Comparison of ENCODE assay signal across 8 cellular contexts in the genomic region with DNA sequence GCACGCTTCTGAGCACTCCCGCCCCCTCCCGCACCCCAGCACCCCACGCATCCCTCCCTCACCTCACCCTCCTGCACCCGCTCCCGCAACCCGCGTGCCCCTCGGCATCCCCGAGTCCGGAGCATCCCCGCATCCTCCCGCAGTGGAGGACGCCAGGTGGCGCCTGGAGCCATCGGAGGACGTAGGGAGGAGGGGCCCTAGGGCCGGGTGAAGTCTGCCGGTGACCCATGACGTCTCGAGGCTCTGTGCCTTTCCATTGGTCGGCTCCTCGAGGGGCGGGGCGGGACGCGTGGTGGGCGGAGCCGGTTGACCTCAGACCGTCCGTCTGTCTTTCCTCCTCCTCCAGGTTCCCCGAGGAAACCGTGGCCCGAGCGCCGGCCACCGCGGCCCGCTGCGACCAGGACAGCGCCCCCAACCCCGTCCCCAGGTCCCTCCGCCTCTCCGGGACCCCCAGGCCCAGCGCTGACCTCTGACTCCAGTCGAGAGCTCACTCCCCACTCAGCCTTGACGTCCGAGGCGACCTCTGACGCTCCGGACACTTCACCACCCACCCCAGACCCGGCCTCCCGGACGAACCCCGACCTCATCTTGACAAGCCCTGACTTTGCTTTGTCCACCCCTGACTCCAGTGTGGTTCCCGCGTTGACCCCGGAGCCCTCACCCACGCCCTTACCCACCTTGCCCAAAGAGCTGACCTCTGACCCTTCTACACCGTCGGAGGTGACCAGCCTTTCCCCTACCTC. TPM values are rescaled to one million over a fixed set of nuclear protein-coding genes. Genes with fewer than 3 reads are reported as not detected.
DNase-seq lines count a peak whose midpoint lies in the region; ATAC-seq and TF ChIP-seq lines count a peak whose summit lies in the region.

No MANE protein-coding gene starts in this region.

- no peaks in the 10 kb centered on the region for H3K4me1 Mint-ChIP-seq in activated T-helper 17 cell treated with anti-CD3 and anti-CD28 coated beads, Interleukin-2, amount 50 U/mL, for 72 hours
- no peaks in the 10 kb centered on the region for H3K4me1 Mint-ChIP-seq in natural killer cell treated with Interleukin-12 subunit alpha and Interleukin-12 subunit beta and Interleukin-15 and Interleukin-18, amount 100 ng/mL, for 72 hours (ENCODE audit: low read depth in 2 of 2)

- peaks cover 5% of the 10 kb centered on the region for H3K27me3 Mint-ChIP-seq in activated T-helper 17 cell treated with anti-CD3 and anti-CD28 coated beads, Interleukin-2, amount 50 U/mL, for 72 hours
- peaks cover 4 to 8% of the 10 kb centered on the region in 2 donors for H3K27me3 Mint-ChIP-seq in natural killer cell treated with Interleukin-12 subunit alpha and Interleukin-12 subunit beta and Interleukin-15 and Interleukin-18, amount 100 ng/mL, for 72 hours

- H3K36me3 Mint-ChIP-seq in activated T-helper 17 cell treated with anti-CD3 and anti-CD28 coated beads, Interleukin-2, amount 50 U/mL, for 72 hours (ENCODE audit: low read depth), result no peaks in the 10 kb centered on the region
- no peaks in the 10 kb centered on the region for H3K36me3 Mint-ChIP-seq in natural killer cell treated with Interleukin-12 subunit alpha and Interleukin-12 subunit beta and Interleukin-15 and Interleukin-18, amount 100 ng/mL, for 72 hours

- H3K9me3 Mint-ChIP-seq in activated T-helper 17 cell treated with anti-CD3 and anti-CD28 coated beads, Interleukin-2, amount 50 U/mL, for 72 hours, result no peaks in the 10 kb centered on the region
- no peaks in the 10 kb centered on the region for H3K9me3 Mint-ChIP-seq in natural killer cell treated with Interleukin-12 subunit alpha and Interleukin-12 subunit beta and Interleukin-15 and Interleukin-18, amount 100 ng/mL, for 72 hours

- TF ChIP-seq CTCF in LNCAP (IDR thresholded peaks at IDR 0.05), result peak; percentile 80

- H3K4me3 Mint-ChIP-seq in activated T-helper 17 cell treated with anti-CD3 and anti-CD28 coated beads, Interleukin-2, amount 50 U/mL, for 72 hours, result peak overlapping the region; percentile 63
- peak overlapping the region; percentile 53 for H3K4me3 Mint-ChIP-seq in natural killer cell treated with Interleukin-12 subunit alpha and Interleukin-12 subunit beta and Interleukin-15 and Interleukin-18, amount 100 ng/mL, for 72 hours

- ATAC-seq in activated T-helper 17 cell treated with anti-CD3 and anti-CD28 coated beads, Interleukin-2, amount 50 U/mL, for 72 hours (replicated peaks), result peak; percentile 100
- ATAC-seq in natural killer cell treated with Interleukin-12 subunit alpha and Interleukin-12 subunit beta and Interleukin-15 and Interleukin-18, amount 100 ng/mL, for 72 hours, result peak; percentile 100

- DNase-seq in EH (ENCODE audit: low read depth) (peak; percentile 91), GOT3 (lab: John Stamatoyannopoulos, UW) (peak; percentile 85), RPMI7951 (ENCODE audit: low read depth) (peak; percentile 90), fibroblast of peridontal ligament (ENCODE audit: extremely low read depth) (peak; percentile 88)
- peak; percentile 94 for DNase-seq in natural killer cell treated with Interleukin-12 subunit alpha and Interleukin-12 subunit beta and Interleukin-15 and Interleukin-18, amount 100 ng/mL, for 72 hours (ENCODE audit: low spot score)
- DNase-seq in stimulated activated naive CD4-positive, alpha-beta T cell treated with Interleukin-2 at 50 U/mL for 16 hours (lab: John Stamatoyannopoulos, UW), result peak; percentile 83

- H3K27ac Mint-ChIP-seq in activated T-helper 17 cell treated with anti-CD3 and anti-CD28 coated beads, Interleukin-2, amount 50 U/mL, for 72 hours, result no peak overlapping the region
- H3K27ac Mint-ChIP-seq in natural killer cell treated with Interleukin-12 subunit alpha and Interleukin-12 subunit beta and Interleukin-15 and Interleukin-18, amount 100 ng/mL, for 72 hours, result peak overlapping the region in 1 of 2 donors; percentile 44

RNA-seq across cellular contexts. Expression of gene SBK2, which starts 19.9 kb away (rescaled TPM):
- total RNA-seq in RPMI7951 (2014; rRNA removed; shearing (Covaris generic)), result not detected in 2 replicates
- total RNA-seq in activated T-helper 17 cell treated with anti-CD3 and anti-CD28 coated beads, Interleukin-2, amount 50 U/mL, for 72 hours, result not detected
- total RNA-seq in natural killer cell treated with Interleukin-12 subunit alpha and Interleukin-12 subunit beta and Interleukin-15 and Interleukin-18, amount 100 ng/mL, for 72 hours, result not detected

RNA-seq across cellular contexts. Expression of gene SBK3, which starts 28.3 kb away (rescaled TPM):
- 0.24 TPM in 1 of 2 replicates, not detected in the other for total RNA-seq in RPMI7951 (2014; rRNA removed; shearing (Covaris generic))
- not detected for total RNA-seq in activated T-helper 17 cell treated with anti-CD3 and anti-CD28 coated beads, Interleukin-2, amount 50 U/mL, for 72 hours
- not detected for total RNA-seq in natural killer cell treated with Interleukin-12 subunit alpha and Interleukin-12 subunit beta and Interleukin-15 and Interleukin-18, amount 100 ng/mL, for 72 hours

RNA-seq across cellular contexts. Expression of gene SSC5D, which starts 28.8 kb away (rescaled TPM):
- total RNA-seq in RPMI7951 (2014; rRNA removed; shearing (Covaris generic)), result 3.2 and 3.6 TPM in 2 replicates
- under 1 TPM; 0.41 to 0.69 TPM for total RNA-seq in activated T-helper 17 cell treated with anti-CD3 and anti-CD28 coated beads, Interleukin-2, amount 50 U/mL, for 72 hours
- under 1 TPM in 1 of 2 donors, not detected in 1; 0.50 TPM for total RNA-seq in natural killer cell treated with Interleukin-12 subunit alpha and Interleukin-12 subunit beta and Interleukin-15 and Interleukin-18, amount 100 ng/mL, for 72 hours

RNA-seq across cellular contexts. Expression of gene NAT14, which starts 32.1 kb away (rescaled TPM):
- total RNA-seq in RPMI7951 (2014; rRNA removed; shearing (Covaris generic)), result 18.5 and 25.3 TPM in 2 replicates
- 10 to 100 TPM in 1 of 2 donors, 1 to 10 TPM in 1; 7.1 to 12.3 TPM for total RNA-seq in activated T-helper 17 cell treated with anti-CD3 and anti-CD28 coated beads, Interleukin-2, amount 50 U/mL, for 72 hours
- 10 to 100 TPM in 1 of 2 donors, 1 to 10 TPM in 1; 6.1 to 14.0 TPM for total RNA-seq in natural killer cell treated with Interleukin-12 subunit alpha and Interleukin-12 subunit beta and Interleukin-15 and Interleukin-18, amount 100 ng/mL, for 72 hours

RNA-seq across cellular contexts. Expression of gene ZNF628, which starts 40.6 kb away (rescaled TPM):
- 3.1 and 5.3 TPM in 2 replicates for total RNA-seq in RPMI7951 (2014; rRNA removed; shearing (Covaris generic))
- total RNA-seq in activated T-helper 17 cell treated with anti-CD3 and anti-CD28 coated beads, Interleukin-2, amount 50 U/mL, for 72 hours, result 10 to 100 TPM; 11.1 to 11.3 TPM
- total RNA-seq in natural killer cell treated with Interleukin-12 subunit alpha and Interleukin-12 subunit beta and Interleukin-15 and Interleukin-18, amount 100 ng/mL, for 72 hours, result 10 to 100 TPM in 1 of 2 donors, 1 to 10 TPM in 1; 8.0 to 12.3 TPM

Comparison
In these comparisons a context has a peak if more than half of its experiments do, and no peak if none do; other contexts are left out.
1. Peak in every context shown above with its lines: DNase-seq and ATAC-seq.